Comparison of ENCODE assay signal across 8 cellular contexts in the genomic region with DNA sequence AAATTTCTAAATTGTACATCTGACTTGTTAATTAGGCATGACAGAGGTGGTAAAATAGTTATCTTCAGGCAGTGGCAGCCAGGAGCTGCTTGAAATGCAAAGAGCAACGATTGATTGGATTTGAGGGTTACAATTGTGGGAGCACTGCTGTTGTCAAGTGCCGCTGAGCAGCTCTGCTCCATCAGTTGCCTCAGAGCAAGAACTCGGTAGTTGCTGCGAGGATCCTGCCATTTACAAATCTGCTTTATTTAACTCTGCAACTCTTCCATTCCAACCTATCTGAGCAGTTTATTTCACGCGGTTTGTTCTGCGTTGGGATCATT. TPM values are rescaled to one million over a fixed set of nuclear protein-coding genes. Genes with fewer than 3 reads are reported as not detected.
DNase-seq lines count a peak whose midpoint lies in the region; ATAC-seq and TF ChIP-seq lines count a peak whose summit lies in the region.

No MANE protein-coding gene starts in this region.

- peak overlapping the region; percentile 74 for H3K4me3 Mint-ChIP-seq in dendritic cell treated with granulocyte-macrophage colony-stimulating factor and Interleukin-4, amounts not matched to agents 40 ng/mL and 50 ng/mL, for 4 days
- H3K4me3 Mint-ChIP-seq in naive thymus-derived CD8-positive, alpha-beta T cell: peak overlapping the region; percentile 45 to 82 (median 76)
- H3K4me3 Mint-ChIP-seq in endothelial cell (ENCODE audit: unreplicated experiment): no peak overlapping the region

- DNase-seq in EH (ENCODE audit: low read depth) (peak; percentile 22), NCI-H146 treated with DMSO at 0.1 percent for 48 hours (lab: John Stamatoyannopoulos, UW; ENCODE audit: unreplicated experiment) (peak; percentile 20), Kasumi-1 (lab: John Stamatoyannopoulos, UW) (no peak), endothelial cell (ENCODE audit: low spot score) (no peak), A172 (ENCODE audit: low spot score) (no peak)
- DNase-seq in naive thymus-derived CD8-positive, alpha-beta T cell: no peak
- DNase-seq in stimulated activated CD4-positive, alpha-beta T cell treated with anti-CD3 and anti-CD28 coated beads, Interleukin-2, amount 100 ng/mL, for 48 hours: no peak

- intact Hi-C loops in dendritic cell treated with granulocyte-macrophage colony-stimulating factor and Interleukin-4, amounts not matched to agents 40 ng/mL and 50 ng/mL, for 4 days (cut with micrococcal nuclease): loop anchor here (1.0 to 5.0 kb wide), 2 partner anchors 13 to 107 kb away; no protein-coding TSS in a partner anchor

- ATAC-seq in naive thymus-derived CD8-positive, alpha-beta T cell: peak; percentile 45 to 62

- peaks cover 33% of the 10 kb centered on the region for H3K4me1 Mint-ChIP-seq in dendritic cell treated with granulocyte-macrophage colony-stimulating factor and Interleukin-4, amounts not matched to agents 40 ng/mL and 50 ng/mL, for 4 days (ENCODE audit: low read depth)
- H3K4me1 Mint-ChIP-seq in naive thymus-derived CD8-positive, alpha-beta T cell: peaks cover 0 to 18% (median 15%) of the 10 kb centered on the region in 4 donors
- H3K4me1 Mint-ChIP-seq in endothelial cell (ENCODE audit: unreplicated experiment): peaks cover 16% of the 10 kb centered on the region

- POLR2A ChIA-PET in naive thymus-derived CD8-positive, alpha-beta T cell (lab: Charles Lee): interaction anchor here (0.7 to 1.1 kb wide), 4 partner anchors 9 to 64 kb away, joined by 3 to 5 read pairs (median 3); no protein-coding TSS in a partner anchor

- peak overlapping the region; percentile 90 for H3K27ac Mint-ChIP-seq in dendritic cell treated with granulocyte-macrophage colony-stimulating factor and Interleukin-4, amounts not matched to agents 40 ng/mL and 50 ng/mL, for 4 days
- peak overlapping the region in 3 of 10 donors; percentile 16 to 68 (median 57) for H3K27ac Mint-ChIP-seq in naive thymus-derived CD8-positive, alpha-beta T cell
- H3K27ac Mint-ChIP-seq in endothelial cell (ENCODE audit: unreplicated experiment): no peak overlapping the region

- no peak for TF ChIP-seq CTCF in endothelial cell (IDR thresholded peaks at IDR 0.05; ENCODE audit: unreplicated experiment)

- H3K27me3 Mint-ChIP-seq in dendritic cell treated with granulocyte-macrophage colony-stimulating factor and Interleukin-4, amounts not matched to agents 40 ng/mL and 50 ng/mL, for 4 days: no peaks in the 10 kb centered on the region
- H3K27me3 Mint-ChIP-seq in naive thymus-derived CD8-positive, alpha-beta T cell: peaks cover 0 to 2% (median 0%) of the 10 kb centered on the region in 5 donors
- H3K27me3 Mint-ChIP-seq in endothelial cell (ENCODE audit: unreplicated experiment): no peaks in the 10 kb centered on the region

- peaks cover 6% of the 10 kb centered on the region for H3K36me3 Mint-ChIP-seq in dendritic cell treated with granulocyte-macrophage colony-stimulating factor and Interleukin-4, amounts not matched to agents 40 ng/mL and 50 ng/mL, for 4 days (ENCODE audit: low read depth)
- H3K36me3 Mint-ChIP-seq in naive thymus-derived CD8-positive, alpha-beta T cell: no peaks in the 10 kb centered on the region
- H3K36me3 Mint-ChIP-seq in endothelial cell (ENCODE audit: low read depth, unreplicated experiment): no peaks in the 10 kb centered on the region

- no peaks in the 10 kb centered on the region for H3K9me3 Mint-ChIP-seq in dendritic cell treated with granulocyte-macrophage colony-stimulating factor and Interleukin-4, amounts not matched to agents 40 ng/mL and 50 ng/mL, for 4 days
- H3K9me3 Mint-ChIP-seq in naive thymus-derived CD8-positive, alpha-beta T cell: no peaks in the 10 kb centered on the region
- H3K9me3 Mint-ChIP-seq in endothelial cell (ENCODE audit: unreplicated experiment): no peaks in the 10 kb centered on the region

RNA-seq across cellular contexts. Expression of a gene that starts 12.6 kb away (rescaled TPM):
- total RNA-seq in naive thymus-derived CD8-positive, alpha-beta T cell: 10 to 100 TPM; 22.2 to 27.5 TPM
- polyA plus RNA-seq in naive thymus-derived CD8-positive, alpha-beta T cell: 1 to 10 TPM; 2.9 to 4.2 (median 3.8) TPM
- total RNA-seq in endothelial cell (ENCODE audit: unreplicated experiment): 37.6 TPM
- total RNA-seq in A172 (2014; rRNA removed; shearing (Covaris generic)): 74.5 and 85.0 TPM in 2 replicates

RNA-seq across cellular contexts. Expression of a gene that starts 52.8 kb away (rescaled TPM):
- 10 to 100 TPM; 50.0 to 54.5 TPM for total RNA-seq in naive thymus-derived CD8-positive, alpha-beta T cell
- 10 to 100 TPM; 50.1 to 69.6 (median 53.5) TPM for polyA plus RNA-seq in naive thymus-derived CD8-positive, alpha-beta T cell
- total RNA-seq in endothelial cell (ENCODE audit: unreplicated experiment): 74.6 TPM
- 155 and 158 TPM in 2 replicates for total RNA-seq in A172 (2014; rRNA removed; shearing (Covaris generic))

Comparison
In these comparisons a context has a peak if more than half of its experiments do, and no peak if none do; other contexts are left out.
1. DNase-seq: peak in EH (single experiment) and NCI-H146 treated with DMSO at 0.1 percent for 48 hours (single experiment); none in naive thymus-derived CD8-positive, alpha-beta T cell (0 of 10), Kasumi-1 (0 of 2), stimulated activated CD4-positive, alpha-beta T cell treated with anti-CD3 and anti-CD28 coated beads, Interleukin-2, amount 100 ng/mL, for 48 hours (0 of 2), endothelial cell (single experiment) and A172 (single experiment).